ENCODE assay signal across 8 cellular contexts in the genomic region with DNA sequence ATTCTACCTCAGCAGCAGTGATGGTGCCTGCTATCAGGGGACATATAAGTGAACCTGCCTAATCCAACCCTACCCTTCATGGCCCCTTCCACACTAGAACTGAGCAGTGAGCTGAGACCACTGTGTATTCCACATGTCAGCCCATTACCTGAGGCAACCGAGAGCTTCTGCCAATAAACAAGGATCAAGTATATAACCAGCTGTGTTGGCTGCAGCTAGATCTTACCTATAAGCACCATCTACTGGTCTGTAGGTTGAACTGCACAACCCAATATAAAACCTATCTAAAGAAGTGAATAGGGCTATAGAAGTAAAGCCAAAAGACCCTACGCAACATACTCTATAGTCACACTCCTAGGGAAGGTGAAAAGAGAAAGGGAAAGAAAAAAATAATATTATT.
A peak's percentile ranks its signal among the peaks of the same experiment; 100 is the strongest.
DNase-seq lines count a peak whose midpoint lies in the region; ATAC-seq and TF ChIP-seq lines count a peak whose summit lies in the region.

No MANE protein-coding gene starts in this region.

- H3K4me1 ChIP-seq in Caco-2 = no peaks in the 10 kb centered on the region
- no peaks in the 10 kb centered on the region for H3K4me1 ChIP-seq in prostate gland (replicated peaks)

- H3K4me1 Mint-ChIP-seq in Caco-2 (ENCODE audit: low read depth, unreplicated experiment) = no peaks in the 10 kb centered on the region

- intact Hi-C loops in Caco-2 (cut with micrococcal nuclease; ENCODE audit: unreplicated experiment) (loop anchor here (1.0 kb wide), 1 partner anchor 47 kb away; no protein-coding TSS in a partner anchor), prostate gland (cut with DNase I) (no loop called here)

- H3K27me3 ChIP-seq in Caco-2 (replicated peaks; ENCODE audit: control insufficient read depth, insufficient read depth, low read length) = no peaks in the 10 kb centered on the region
- no peaks in the 10 kb centered on the region for H3K27me3 ChIP-seq in prostate gland (replicated peaks; ENCODE audit: insufficient read depth)

- TF ChIP-seq CTCF in Caco-2 (IDR thresholded peaks at IDR 0.05; ENCODE audit: insufficient read depth in 1 of 2, low read depth in 1 of 2, low read length in 1 of 2, severe bottlenecking in 1 of 2, unreplicated experiment in 1 of 2) (peak; percentile 34 to 52), prostate gland (IDR thresholded peaks at IDR 0.05) (peak in 3 of 4 experiments; percentile 30 to 70 (median 41))

- no peak for TF ChIP-seq POLR2A in prostate gland (IDR thresholded peaks at IDR 0.05)

- H3K9me3 ChIP-seq in Caco-2 = peaks cover 3% of the 10 kb centered on the region; the same call in 1 of the 2 replicates
- no peaks in the 10 kb centered on the region for H3K9me3 ChIP-seq in prostate gland

- POLR2A ChIA-PET in Caco-2 (lab: Charles Lee) = no interaction called here

- CTCF ChIA-PET in Caco-2 (lab: Charles Lee) = interaction anchor here (0.6 to 1.0 kb wide), 2 partner anchors 161 to 284 kb away, joined by 3 to 4 read pairs; no protein-coding TSS in a partner anchor

- WGBS in prostate gland = 54% methylated on average over 2 of the region's 2 CpGs

- peaks cover 19% of the 10 kb centered on the region for H3K9me3 Mint-ChIP-seq in Caco-2 (ENCODE audit: unreplicated experiment)

- no TSS peak for BruUV-seq in Caco-2 (replicated peaks; lab: Mats Ljungman, UMichigan)

- DNase-seq in Caco-2 (peak in 1 of 2 experiments; percentile 4), HK-2 (ENCODE audit: unreplicated experiment) (peak; percentile 22), RPMI7951 (ENCODE audit: low read depth) (peak; percentile 60), prostate gland (ENCODE audit: low spot score) (no peak)
- no peak for DNase-seq in stimulated activated CD4-positive, alpha-beta T cell treated with anti-CD3 and anti-CD28 coated beads, Interleukin-2, amount 100 ng/mL, for 48 hours

- no peak overlapping the region for H3K4me3 ChIP-seq in Caco-2 (ENCODE audit: low read depth, low read length)
- H3K4me3 ChIP-seq in prostate gland = no peak overlapping the region

- H3K36me3 ChIP-seq in Caco-2 (ENCODE audit: control insufficient read depth, insufficient read depth, low read length) (no peaks in the 10 kb centered on the region), prostate gland (no peaks in the 10 kb centered on the region)

- H3K4me3 Mint-ChIP-seq in Caco-2 (ENCODE audit: unreplicated experiment) = no peak overlapping the region

- H3K36me3 Mint-ChIP-seq in Caco-2 (ENCODE audit: insufficient read depth, unreplicated experiment) = no peaks in the 10 kb centered on the region

- peaks cover 2% of the 10 kb centered on the region for H3K27me3 Mint-ChIP-seq in Caco-2 (ENCODE audit: insufficient read depth, unreplicated experiment)

- no peak overlapping the region for H3K27ac Mint-ChIP-seq in Caco-2 (ENCODE audit: unreplicated experiment)

- H3K27ac ChIP-seq in prostate gland = no peak overlapping the region

- ATAC-seq in GM19351 (IDR thresholded peaks at IDR 0.05; ENCODE audit: unreplicated experiment) (peak; percentile 76), esophagus mucosa (peak; percentile 76), GM19328 (IDR thresholded peaks at IDR 0.05; ENCODE audit: unreplicated experiment) (no peak)

Comparison
In these comparisons a context has a peak if more than half of its experiments do, and no peak if none do; other contexts are left out.
1. DNase-seq: peak in HK-2 (single experiment) and RPMI7951 (single experiment); none in prostate gland (single experiment) and stimulated activated CD4-positive, alpha-beta T cell treated with anti-CD3 and anti-CD28 coated beads, Interleukin-2, amount 100 ng/mL, for 48 hours (0 of 2).